ENCODE assay signal across 7 cellular contexts in the genomic region with DNA sequence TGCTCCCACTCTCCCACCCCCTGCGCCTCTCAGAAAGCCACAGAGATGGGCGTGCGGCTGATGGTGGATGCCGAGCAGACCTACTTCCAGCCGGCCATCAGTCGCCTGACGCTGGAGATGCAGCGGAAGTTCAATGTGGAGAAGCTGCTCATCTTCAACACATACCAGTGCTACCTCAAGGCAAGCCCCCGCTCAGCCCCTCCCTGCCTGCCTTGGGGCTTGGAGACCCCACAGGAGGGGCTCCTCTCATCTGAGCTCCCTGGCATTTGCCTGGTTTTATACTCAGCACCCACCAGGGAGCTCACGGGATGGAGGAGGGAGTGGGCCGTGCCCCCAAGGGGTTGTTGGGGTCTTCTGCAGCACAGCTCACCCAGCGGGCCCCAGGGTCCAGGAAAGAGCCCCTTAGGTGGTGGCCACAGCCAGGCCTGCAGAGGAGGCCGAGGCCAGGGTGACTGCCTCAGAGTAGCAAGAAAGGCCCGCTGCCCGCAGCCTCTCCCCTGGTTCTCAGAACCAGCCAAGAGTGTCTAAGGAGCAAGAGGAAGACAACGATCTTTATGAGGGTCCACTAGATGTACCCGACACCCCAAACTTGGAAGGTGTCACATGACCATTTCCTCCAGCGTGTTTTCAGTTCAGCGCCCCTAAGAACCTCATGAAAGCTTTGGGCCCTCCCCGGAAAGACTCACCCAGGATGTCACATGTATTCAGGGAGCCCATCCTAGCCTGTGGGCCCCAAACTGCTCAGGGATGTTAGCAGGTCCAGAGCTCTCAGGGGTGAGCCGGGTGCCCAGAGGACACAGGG. TPM values are rescaled to one million over a fixed set of nuclear protein-coding genes. Genes with fewer than 3 reads are reported as not detected.
DNase-seq lines count a peak whose midpoint lies in the region; ATAC-seq, FAIRE-seq and TF ChIP-seq lines count a peak whose summit lies in the region.
"Not testable (repeated sequence)": the region's sequence is repeated elsewhere in the genome, so short reads cannot be mapped to it uniquely, and the experiment has no call there.

No MANE protein-coding gene starts in this region.

- H3K4me3 ChIP-seq in BLaER1; Loucy (ENCODE audit: low read length, poor library complexity, severe bottlenecking); bronchial epithelial cell (ENCODE audit: low read depth, low read length); naive thymus-derived CD4-positive, alpha-beta T cell (ENCODE audit: low read length); upper lobe of right lung: not testable (repeated sequence)

- intact Hi-C loops in activated naive CD4-positive, alpha-beta T cell treated with anti-CD3 and anti-CD28 coated beads for 36 hours (cut with micrococcal nuclease); left cardiac atrium (cut with DNase I); naive thymus-derived CD4-positive, alpha-beta T cell (cut with micrococcal nuclease); upper lobe of right lung (cut with DNase I): not testable (repeated sequence)

- H3K27me3 ChIP-seq in BLaER1; Loucy (ENCODE audit: insufficient read depth, low read length, poor library complexity, severe bottlenecking); bronchial epithelial cell (ENCODE audit: control insufficient read depth, insufficient read depth, low read length); naive thymus-derived CD4-positive, alpha-beta T cell (ENCODE audit: control insufficient read depth in 2 of 2, insufficient read depth in 2 of 2, low read length in 2 of 2); upper lobe of right lung: not testable (repeated sequence)

- peak overlapping the region; percentile 74 for H3K4me2 ChIP-seq in BLaER1
- H3K4me2 ChIP-seq in Loucy (ENCODE audit: low read depth, low read length, poor library complexity, severe bottlenecking): peak overlapping the region; percentile 54

- not testable (repeated sequence) for H4K20me1 ChIP-seq in BLaER1; Loucy (ENCODE audit: insufficient read depth, low read length, poor library complexity, severe bottlenecking)

- FAIRE-seq in bronchial epithelial cell (lab: Jason Lieb, UNC): peak; percentile 91

- H3K9me3 ChIP-seq in BLaER1; Loucy (ENCODE audit: insufficient read depth, low read depth, low read length); naive thymus-derived CD4-positive, alpha-beta T cell (ENCODE audit: control insufficient read depth in 2 of 3, low read length in 3 of 3); upper lobe of right lung: not testable (repeated sequence)

- H3K9me3 Mint-ChIP-seq in activated naive CD4-positive, alpha-beta T cell treated with anti-CD3 and anti-CD28 coated beads for 36 hours; naive thymus-derived CD4-positive, alpha-beta T cell: not testable (repeated sequence)

- not testable (repeated sequence) for H3K79me2 ChIP-seq in Loucy (ENCODE audit: insufficient read depth, low read length)

- H2AFZ ChIP-seq in Loucy (ENCODE audit: low read length): not testable (repeated sequence)

- POLR2A ChIA-PET in naive thymus-derived CD4-positive, alpha-beta T cell (lab: Charles Lee): not testable (repeated sequence)

- H3F3A ChIP-seq in Loucy (ENCODE audit: low read depth): not testable (repeated sequence)

- peaks cover 46% of the 10 kb centered on the region for H3K4me1 ChIP-seq in BLaER1
- H3K4me1 ChIP-seq in Loucy (ENCODE audit: insufficient read depth, low read length, poor library complexity, severe bottlenecking): peaks cover 11% of the 10 kb centered on the region
- H3K4me1 ChIP-seq in naive thymus-derived CD4-positive, alpha-beta T cell (ENCODE audit: control insufficient read depth in 2 of 2, insufficient read depth in 2 of 2, low read length in 2 of 2); upper lobe of right lung: not testable (repeated sequence)

- not testable (repeated sequence) for TF ChIP-seq CTCF in Loucy (conservative IDR thresholded peaks at IDR 0.05; ENCODE audit: low read length); bronchial epithelial cell (IDR thresholded peaks at IDR 0.05; ENCODE audit: insufficient read depth, low read length, severe bottlenecking); upper lobe of right lung (IDR thresholded peaks at IDR 0.05)

- H3K9me2 ChIP-seq in Loucy (replicated peaks; ENCODE audit: low read depth, low read length): not testable (repeated sequence)

- not testable (repeated sequence) for DNase-seq in activated naive CD4-positive, alpha-beta T cell treated with anti-CD3 and anti-CD28 coated beads for 36 hours; bronchial epithelial cell (ENCODE audit: low read depth); naive thymus-derived CD4-positive, alpha-beta T cell
- DNase-seq in left cardiac atrium (peak; percentile 8), upper lobe of right lung (peak; percentile 45)

- not testable (repeated sequence) for H3K4me1 Mint-ChIP-seq in activated naive CD4-positive, alpha-beta T cell treated with anti-CD3 and anti-CD28 coated beads for 36 hours (ENCODE audit: low read depth); naive thymus-derived CD4-positive, alpha-beta T cell

- not testable (repeated sequence) for H3K27me3 Mint-ChIP-seq in activated naive CD4-positive, alpha-beta T cell treated with anti-CD3 and anti-CD28 coated beads for 36 hours (ENCODE audit: low read depth); naive thymus-derived CD4-positive, alpha-beta T cell

- CTCF ChIA-PET in activated naive CD4-positive, alpha-beta T cell treated with anti-CD3 and anti-CD28 coated beads for 36 hours (lab: Charles Lee): interaction anchor here (2.0 kb wide), 1 partner anchor 11 kb away, joined by 4 read pairs; no protein-coding TSS in a partner anchor
- CTCF ChIA-PET in naive thymus-derived CD4-positive, alpha-beta T cell (lab: Charles Lee): not testable (repeated sequence)

- not testable (repeated sequence) for H3K9ac ChIP-seq in BLaER1
- H3K9ac ChIP-seq in Loucy (ENCODE audit: low read depth, low read length, poor library complexity, severe bottlenecking): peak overlapping the region; percentile 59

- not testable (repeated sequence) for H3K36me3 ChIP-seq in BLaER1; Loucy (ENCODE audit: insufficient read depth, low read length); bronchial epithelial cell (ENCODE audit: control insufficient read depth, insufficient read depth, low read length); naive thymus-derived CD4-positive, alpha-beta T cell (ENCODE audit: control insufficient read depth in 2 of 3, insufficient read depth in 3 of 3, low read length in 3 of 3); upper lobe of right lung

- ATAC-seq in left cardiac atrium, upper lobe of right lung: not testable (repeated sequence)
- ATAC-seq in naive thymus-derived CD4-positive, alpha-beta T cell: peak; percentile 30

- not testable (repeated sequence) for H3K36me3 Mint-ChIP-seq in activated naive CD4-positive, alpha-beta T cell treated with anti-CD3 and anti-CD28 coated beads for 36 hours (ENCODE audit: low read depth); naive thymus-derived CD4-positive, alpha-beta T cell

- peak overlapping the region; percentile 46 for H3K27ac Mint-ChIP-seq in activated naive CD4-positive, alpha-beta T cell treated with anti-CD3 and anti-CD28 coated beads for 36 hours
- H3K27ac Mint-ChIP-seq in naive thymus-derived CD4-positive, alpha-beta T cell: not testable (repeated sequence)

- H3K4me3 Mint-ChIP-seq in activated naive CD4-positive, alpha-beta T cell treated with anti-CD3 and anti-CD28 coated beads for 36 hours: not testable (repeated sequence)
- peak overlapping the region in 2 of 10 donors; percentile 4 to 41 for H3K4me3 Mint-ChIP-seq in naive thymus-derived CD4-positive, alpha-beta T cell

- H3K27ac ChIP-seq in BLaER1; naive thymus-derived CD4-positive, alpha-beta T cell (ENCODE audit: low read depth, low read length); upper lobe of right lung: not testable (repeated sequence)

RNA-seq across cellular contexts. Expression of a gene that starts 13.0 kb away (rescaled TPM):
- 10 to 100 TPM; 21.5 TPM for total RNA-seq in activated naive CD4-positive, alpha-beta T cell treated with anti-CD3 and anti-CD28 coated beads for 36 hours
- total RNA-seq in bronchial epithelial cell (27.4 and 37.5 TPM in 2 replicates), left cardiac atrium (10 to 100 TPM; 35.1 to 41.3 TPM), upper lobe of right lung (35.8 TPM)
- total RNA-seq in naive thymus-derived CD4-positive, alpha-beta T cell: 10 to 100 TPM; 29.4 to 55.3 (median 43.7) TPM
- polyA plus RNA-seq in naive thymus-derived CD4-positive, alpha-beta T cell: 100 to 1,000 TPM; 115 to 158 TPM

RNA-seq across cellular contexts. Expression of a gene that starts 38.7 kb away (rescaled TPM):
- 1 to 10 TPM; 2.1 to 2.5 TPM for total RNA-seq in activated naive CD4-positive, alpha-beta T cell treated with anti-CD3 and anti-CD28 coated beads for 36 hours
- total RNA-seq in bronchial epithelial cell (2.6 and 2.8 TPM in 2 replicates), left cardiac atrium (1 to 10 TPM; 1.4 to 1.8 TPM), upper lobe of right lung (9.8 TPM)
- 1 to 10 TPM in 4 of 5 experiments, under 1 TPM in 1; 0.98 to 2.7 (median 1.8) TPM for total RNA-seq in naive thymus-derived CD4-positive, alpha-beta T cell
- polyA plus RNA-seq in naive thymus-derived CD4-positive, alpha-beta T cell: 1 to 10 TPM; 2.2 to 2.9 TPM
